18 cellular contexts compared by ENCODE assay signal in the genomic region with DNA sequence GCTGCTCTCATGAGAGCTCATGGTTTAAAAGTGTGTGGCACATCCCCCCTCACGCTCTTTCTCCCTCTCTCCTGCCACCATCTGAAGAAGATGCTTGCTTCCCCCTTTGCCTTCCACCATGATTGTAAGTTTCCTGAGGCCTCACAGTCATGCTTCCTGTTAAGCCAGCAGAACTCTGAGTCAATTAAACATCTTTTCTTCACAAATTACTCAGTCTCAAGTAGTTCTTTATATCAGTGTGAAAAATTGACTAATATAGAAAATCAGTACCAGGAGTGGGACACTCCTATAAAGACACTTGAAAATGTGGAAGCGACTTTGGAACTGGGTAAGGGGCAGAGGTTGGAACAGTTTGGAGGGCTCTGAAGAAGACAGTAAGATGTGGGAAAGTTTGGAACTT. TPM values are rescaled to one million over a fixed set of nuclear protein-coding genes. Genes with fewer than 3 reads are reported as not detected.
DNase-seq lines count a peak whose midpoint lies in the region; ATAC-seq and TF ChIP-seq lines count a peak whose summit lies in the region.
"Had no signal": no experiment of that assay in that cellular context is flagged by ENCODE, and none has a peak within 500 bp of the region (broad histone marks: within the 10 kb centered on the region; RNA-seq: fewer than 3 reads in every experiment).

No MANE protein-coding gene starts in this region.

- no peak overlapping the region for H3K9ac ChIP-seq in DND-41 (ENCODE audit: low read depth, low read length)
- H3K9ac ChIP-seq: BLaER1 treated with 17β-estradiol and CSF1 and Interleukin-3, amounts not matched to agents 10 nM and 100 nM had no signal

- no peaks in the 10 kb centered on the region for H3K27me3 ChIP-seq in DND-41 (ENCODE audit: insufficient read depth, low read length, poor library complexity)
- H3K27me3 ChIP-seq: BLaER1 treated with 17β-estradiol and CSF1 and Interleukin-3, amounts not matched to agents 10 nM and 100 nM had no signal

- no peak overlapping the region for H3K27ac ChIP-seq in DND-41 (ENCODE audit: low read length)
- H3K27ac ChIP-seq: 22Rv1; A549; BLaER1 treated with 17β-estradiol and CSF1 and Interleukin-3, amounts not matched to agents 10 nM and 100 nM; C4-2B had no signal

- peaks cover 56% of the 10 kb centered on the region for H3K79me2 ChIP-seq in DND-41 (ENCODE audit: insufficient read depth, low read length)

- peaks cover 39% of the 10 kb centered on the region for H3K36me3 ChIP-seq in DND-41 (ENCODE audit: insufficient read depth, low read length)

- H3K27me3 Mint-ChIP-seq in activated CD4-positive, alpha-beta T cell treated with anti-CD3 and anti-CD28 coated beads for 36 hours = no peaks in the 10 kb centered on the region
- H3K27me3 Mint-ChIP-seq in activated T-helper 17 cell treated with anti-CD3 and anti-CD28 coated beads, Interleukin-2, amount 50 U/mL, for 72 hours = no peaks in the 10 kb centered on the region
- no peaks in the 10 kb centered on the region for H3K27me3 Mint-ChIP-seq in WTC11 (ENCODE audit: low read depth)
- H3K27me3 Mint-ChIP-seq: B cell; CD4-positive, alpha-beta T cell had no signal

- peaks cover 13% of the 10 kb centered on the region for H3K4me1 Mint-ChIP-seq in activated CD4-positive, alpha-beta T cell treated with anti-CD3 and anti-CD28 coated beads for 36 hours
- H3K4me1 Mint-ChIP-seq in activated T-helper 17 cell treated with anti-CD3 and anti-CD28 coated beads, Interleukin-2, amount 50 U/mL, for 72 hours = peaks cover 27% of the 10 kb centered on the region
- peaks cover 36% of the 10 kb centered on the region for H3K4me1 Mint-ChIP-seq in stimulated activated effector memory CD8-positive, alpha-beta T cell treated with anti-CD3 and anti-CD28 coated beads, Interleukin-12 subunit alpha, Interleukin-12 subunit beta, amount 100 ng/mL, for 72 hours
- peaks cover 26% of the 10 kb centered on the region for H3K4me1 Mint-ChIP-seq in WTC11
- H3K4me1 Mint-ChIP-seq: B cell had no signal

- H3K4me3 Mint-ChIP-seq in activated CD4-positive, alpha-beta T cell treated with anti-CD3 and anti-CD28 coated beads for 36 hours = no peak overlapping the region
- peak overlapping the region; percentile 25 for H3K4me3 Mint-ChIP-seq in activated T-helper 17 cell treated with anti-CD3 and anti-CD28 coated beads, Interleukin-2, amount 50 U/mL, for 72 hours
- no peak overlapping the region for H3K4me3 Mint-ChIP-seq in stimulated activated effector memory CD8-positive, alpha-beta T cell treated with anti-CD3 and anti-CD28 coated beads, Interleukin-12 subunit alpha, Interleukin-12 subunit beta, amount 100 ng/mL, for 72 hours
- H3K4me3 Mint-ChIP-seq in WTC11 = no peak overlapping the region
- H3K4me3 Mint-ChIP-seq: B cell; CD4-positive, alpha-beta T cell; CD8-positive, alpha-beta T cell had no signal

- peaks cover 35% of the 10 kb centered on the region for H3K36me3 Mint-ChIP-seq in activated CD4-positive, alpha-beta T cell treated with anti-CD3 and anti-CD28 coated beads for 36 hours (ENCODE audit: low read depth)
- peaks cover 54% of the 10 kb centered on the region for H3K36me3 Mint-ChIP-seq in activated T-helper 17 cell treated with anti-CD3 and anti-CD28 coated beads, Interleukin-2, amount 50 U/mL, for 72 hours (ENCODE audit: low read depth)
- H3K36me3 Mint-ChIP-seq in stimulated activated effector memory CD8-positive, alpha-beta T cell treated with anti-CD3 and anti-CD28 coated beads, Interleukin-12 subunit alpha, Interleukin-12 subunit beta, amount 100 ng/mL, for 72 hours = no peaks in the 10 kb centered on the region
- H3K36me3 Mint-ChIP-seq in WTC11 = peaks cover 10% of the 10 kb centered on the region

- peak; percentile 36 for ATAC-seq in activated CD4-positive, alpha-beta T cell treated with anti-CD3 and anti-CD28 coated beads for 36 hours
- peak; percentile 27; the same call in 1 of the 3 replicates for ATAC-seq in DND-41 (ENCODE audit: insufficient read depth, low read depth)
- peak; percentile 87 for ATAC-seq in activated T-helper 17 cell treated with anti-CD3 and anti-CD28 coated beads, Interleukin-2, amount 50 U/mL, for 72 hours (replicated peaks)
- peak; percentile 60 for ATAC-seq in stimulated activated effector memory CD8-positive, alpha-beta T cell treated with anti-CD3 and anti-CD28 coated beads, Interleukin-12 subunit alpha, Interleukin-12 subunit beta, amount 100 ng/mL, for 72 hours
- ATAC-seq in WTC11 = no peak
- ATAC-seq: A549; CD8-positive, alpha-beta T cell had no signal

- TF ChIP-seq CTCF in DND-41 (IDR thresholded peaks at IDR 0.05; ENCODE audit: borderline replicate concordance, extremely low read depth, low read length, poor library complexity, severe bottlenecking) (no peak), WTC11 (IDR thresholded peaks at IDR 0.05) (no peak)

- no peak overlapping the region for H3K4me3 ChIP-seq in DND-41 (ENCODE audit: low read depth in 1 of 2, low read length in 2 of 2)
- H3K4me3 ChIP-seq: A549; BLaER1 treated with 17β-estradiol and CSF1 and Interleukin-3, amounts not matched to agents 10 nM and 100 nM had no signal

- H2AFZ ChIP-seq in DND-41 (ENCODE audit: low read depth, low read length) = no peak overlapping the region

- H3K9me3 ChIP-seq in DND-41 (ENCODE audit: insufficient read depth, low read length, severe bottlenecking) = no peaks in the 10 kb centered on the region
- H3K9me3 ChIP-seq: A549 had no signal

- POLR2A ChIA-PET in activated CD4-positive, alpha-beta T cell treated with anti-CD3 and anti-CD28 coated beads for 36 hours (lab: Charles Lee) = no interaction called here
- POLR2A ChIA-PET in WTC11 (lab: Charles Lee) = no interaction called here

- peaks cover 10% of the 10 kb centered on the region for H3K9me3 Mint-ChIP-seq in activated CD4-positive, alpha-beta T cell treated with anti-CD3 and anti-CD28 coated beads for 36 hours (ENCODE audit: low read depth)
- peaks cover 6% of the 10 kb centered on the region for H3K9me3 Mint-ChIP-seq in activated T-helper 17 cell treated with anti-CD3 and anti-CD28 coated beads, Interleukin-2, amount 50 U/mL, for 72 hours
- H3K9me3 Mint-ChIP-seq in stimulated activated effector memory CD8-positive, alpha-beta T cell treated with anti-CD3 and anti-CD28 coated beads, Interleukin-12 subunit alpha, Interleukin-12 subunit beta, amount 100 ng/mL, for 72 hours = peaks cover 5% of the 10 kb centered on the region
- peaks cover 6% of the 10 kb centered on the region; the same call in 1 of the 2 replicates for H3K9me3 Mint-ChIP-seq in WTC11
- H3K9me3 Mint-ChIP-seq: CD4-positive, alpha-beta T cell; CD8-positive, alpha-beta T cell had no signal

- no peak for DNase-seq in activated CD4-positive, alpha-beta T cell treated with anti-CD3 and anti-CD28 coated beads for 36 hours
- DNase-seq in activated CD4-positive, alpha-beta T cell treated with anti-CD3 and anti-CD28 coated beads for 1 hour = no peak
- no peak for DNase-seq in DND-41
- no peak for DNase-seq in stimulated activated effector memory CD8-positive, alpha-beta T cell treated with anti-CD3 and anti-CD28 coated beads, Interleukin-12 subunit alpha, Interleukin-12 subunit beta, amount 100 ng/mL, for 72 hours (ENCODE audit: low spot score in 2 of 2)
- DNase-seq in activated gamma-delta T cell (lab: John Stamatoyannopoulos, UW) = no peak
- DNase-seq in WTC11 (ENCODE audit: low spot score) = no peak
- DNase-seq: AML-193; Caco-2; Calu3; CD4-positive, alpha-beta T cell; CD8-positive, alpha-beta T cell; GF-D8 had no signal

- CTCF ChIA-PET in activated CD4-positive, alpha-beta T cell treated with anti-CD3 and anti-CD28 coated beads for 36 hours (lab: Charles Lee) = no interaction called here
- CTCF ChIA-PET in WTC11 (lab: Charles Lee) = no interaction called here

- intact Hi-C loops in activated CD4-positive, alpha-beta T cell treated with anti-CD3 and anti-CD28 coated beads for 36 hours (cut with DNase I, micrococcal nuclease) = no loop called here

- H3K27ac Mint-ChIP-seq in activated CD4-positive, alpha-beta T cell treated with anti-CD3 and anti-CD28 coated beads for 36 hours = no peak overlapping the region
- H3K27ac Mint-ChIP-seq in activated T-helper 17 cell treated with anti-CD3 and anti-CD28 coated beads, Interleukin-2, amount 50 U/mL, for 72 hours = peak overlapping the region; percentile 80
- no peak overlapping the region for H3K27ac Mint-ChIP-seq in stimulated activated effector memory CD8-positive, alpha-beta T cell treated with anti-CD3 and anti-CD28 coated beads, Interleukin-12 subunit alpha, Interleukin-12 subunit beta, amount 100 ng/mL, for 72 hours
- H3K27ac Mint-ChIP-seq in WTC11 = no peak overlapping the region
- H3K27ac Mint-ChIP-seq: B cell; CD4-positive, alpha-beta T cell; CD8-positive, alpha-beta T cell had no signal

- H3K4me2 ChIP-seq in DND-41 (ENCODE audit: insufficient read depth, low read length) = no peak overlapping the region
- H3K4me2 ChIP-seq: A549; BLaER1 treated with 17β-estradiol and CSF1 and Interleukin-3, amounts not matched to agents 10 nM and 100 nM had no signal

- H3K4me1 ChIP-seq in DND-41 (ENCODE audit: insufficient read depth, low read length) = no peaks in the 10 kb centered on the region; the same call in 1 of the 2 replicates
- H3K4me1 ChIP-seq: A549, Caco-2 had no signal

- no peaks in the 10 kb centered on the region for H4K20me1 ChIP-seq in DND-41 (ENCODE audit: insufficient read depth, low read length)
- H4K20me1 ChIP-seq: BLaER1 treated with 17β-estradiol and CSF1 and Interleukin-3, amounts not matched to agents 10 nM and 100 nM had no signal

TF ChIP-seq in WTC11, 78 proteins besides CTCF, POLR2A, EP300 and RAD21 (continues in another document):
- TF ChIP-seq, protein P1, sequence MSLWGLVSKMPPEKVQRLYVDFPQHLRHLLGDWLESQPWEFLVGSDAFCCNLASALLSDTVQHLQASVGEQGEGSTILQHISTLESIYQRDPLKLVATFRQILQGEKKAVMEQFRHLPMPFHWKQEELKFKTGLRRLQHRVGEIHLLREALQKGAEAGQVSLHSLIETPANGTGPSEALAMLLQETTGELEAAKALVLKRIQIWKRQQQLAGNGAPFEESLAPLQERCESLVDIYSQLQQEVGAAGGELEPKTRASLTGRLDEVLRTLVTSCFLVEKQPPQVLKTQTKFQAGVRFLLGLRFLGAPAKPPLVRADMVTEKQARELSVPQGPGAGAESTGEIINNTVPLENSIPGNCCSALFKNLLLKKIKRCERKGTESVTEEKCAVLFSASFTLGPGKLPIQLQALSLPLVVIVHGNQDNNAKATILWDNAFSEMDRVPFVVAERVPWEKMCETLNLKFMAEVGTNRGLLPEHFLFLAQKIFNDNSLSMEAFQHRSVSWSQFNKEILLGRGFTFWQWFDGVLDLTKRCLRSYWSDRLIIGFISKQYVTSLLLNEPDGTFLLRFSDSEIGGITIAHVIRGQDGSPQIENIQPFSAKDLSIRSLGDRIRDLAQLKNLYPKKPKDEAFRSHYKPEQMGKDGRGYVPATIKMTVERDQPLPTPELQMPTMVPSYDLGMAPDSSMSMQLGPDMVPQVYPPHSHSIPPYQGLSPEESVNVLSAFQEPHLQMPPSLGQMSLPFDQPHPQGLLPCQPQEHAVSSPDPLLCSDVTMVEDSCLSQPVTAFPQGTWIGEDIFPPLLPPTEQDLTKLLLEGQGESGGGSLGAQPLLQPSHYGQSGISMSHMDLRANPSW (CRISPR knock-in tag; conservative IDR thresholded peaks at IDR 0.05; ENCODE audit: low read depth) = no peak
- TF ChIP-seq TEAD1 (CRISPR knock-in tag; IDR thresholded peaks at IDR 0.05) = no peak

RNA-seq across cellular contexts. Expression of a gene that starts 45.0 kb away (rescaled TPM):
- 10 to 100 TPM; 12.1 to 15.7 TPM for total RNA-seq in activated CD4-positive, alpha-beta T cell treated with anti-CD3 and anti-CD28 coated beads for 36 hours
- 10 to 100 TPM; 19.4 to 44.2 TPM for total RNA-seq in activated T-helper 17 cell treated with anti-CD3 and anti-CD28 coated beads, Interleukin-2, amount 50 U/mL, for 72 hours
- total RNA-seq in WTC11 (2021) = 18.1 to 21.7 TPM (median 21.6 TPM) in 3 replicates
